ENCODE assay signal across 12 cellular contexts in the genomic region with DNA sequence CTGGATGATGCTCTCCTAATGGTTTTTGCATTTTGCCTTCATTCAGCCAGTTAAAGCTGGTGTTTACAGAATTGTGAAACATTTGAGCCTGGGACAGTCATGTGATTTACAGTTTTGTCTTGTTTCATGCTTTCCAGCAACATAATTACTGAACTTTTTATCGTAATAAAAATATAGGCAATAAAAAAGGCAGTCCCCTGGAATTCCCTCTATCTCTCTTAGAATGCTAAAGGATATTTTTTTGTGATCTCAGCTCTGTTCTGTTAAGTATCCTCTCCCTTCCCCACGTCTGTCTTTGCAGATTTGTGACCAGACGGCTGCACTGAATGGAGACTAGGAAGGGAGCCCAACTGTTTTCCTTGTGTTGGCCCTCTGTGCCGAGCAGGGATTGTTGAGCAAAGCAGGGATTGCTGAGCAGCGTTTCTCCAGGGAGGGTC.
DNase-seq lines count a peak whose midpoint lies in the region; FAIRE-seq and TF ChIP-seq lines count a peak whose summit lies in the region.
"Had no signal": no experiment of that assay in that cellular context is flagged by ENCODE, and none has a peak within 500 bp of the region (broad histone marks: within the 10 kb centered on the region; RNA-seq: fewer than 3 reads in every experiment).

No MANE protein-coding gene starts in this region.

- POLR2A ChIA-PET in Caco-2 (lab: Charles Lee) = no interaction called here

- no peak overlapping the region for H2AFZ ChIP-seq in astrocyte (ENCODE audit: low read depth, low read length)

- H3K4me2 ChIP-seq in astrocyte (ENCODE audit: low read length) = no peak overlapping the region

- H3K4me1 ChIP-seq in Caco-2 = peaks cover 82% of the 10 kb centered on the region
- no peaks in the 10 kb centered on the region for H3K4me1 ChIP-seq in astrocyte (ENCODE audit: insufficient read depth, low read length)

- peak overlapping the region; percentile 68 for H3K27ac Mint-ChIP-seq in Caco-2 (ENCODE audit: unreplicated experiment)
- H3K27ac Mint-ChIP-seq in astrocyte (ENCODE audit: unreplicated experiment) = peak overlapping the region; percentile 3
- H3K27ac Mint-ChIP-seq: activated CD8-positive, alpha-beta T cell treated with anti-CD3 and anti-CD28 coated beads, Interleukin-2, amount 10 ng/mL, durations not matched to agents 7 days and 5 days; CD4-positive, CD25-positive, alpha-beta regulatory T cell had no signal

- no peaks in the 10 kb centered on the region for H4K20me1 ChIP-seq in astrocyte (ENCODE audit: insufficient read depth, low read length)

- H3K27ac ChIP-seq in astrocyte (ENCODE audit: low read depth, low read length) = no peak overlapping the region

- intact Hi-C loops in Caco-2 (cut with micrococcal nuclease; ENCODE audit: unreplicated experiment) = loop anchor here (5.0 to 10.0 kb wide), 2 partner anchors 82 to 320 kb away; partner anchors contain the start of genes APOBEC4 and TSEN15
- intact Hi-C loops in posterior vena cava (cut with DNase I) = no loop called here

- DNase-seq in Caco-2 (peak; percentile 39 to 42), astrocyte (ENCODE audit: low read depth) (peak; percentile 14), hippocampal formation (lab: John Stamatoyannopoulos, UW) (peak; percentile 9 to 85), posterior vena cava (ENCODE audit: low spot score) (peak; percentile 82), NCI-H774 (lab: John Stamatoyannopoulos, UW) (no peak), kidney tubule cell (ENCODE audit: low spot score) (no peak), NCI-H524 (lab: John Stamatoyannopoulos, UW) (no peak)
- DNase-seq in activated CD4-positive, alpha-beta T cell treated with anti-CD3 and anti-CD28 coated beads, Interleukin-2, amount 50 U/mL, for 48 hours = no peak
- DNase-seq: activated CD8-positive, alpha-beta T cell treated with anti-CD3 and anti-CD28 coated beads, Interleukin-2, amount 10 ng/mL, durations not matched to agents 7 days and 5 days; CD4-positive, CD25-positive, alpha-beta regulatory T cell; cortex of kidney; KBM-7 had no signal

- H3K36me3 Mint-ChIP-seq in Caco-2 (ENCODE audit: insufficient read depth, unreplicated experiment) (peaks cover 13% of the 10 kb centered on the region), astrocyte (ENCODE audit: low read depth, unreplicated experiment) (no peaks in the 10 kb centered on the region)
- H3K36me3 Mint-ChIP-seq: CD4-positive, CD25-positive, alpha-beta regulatory T cell had no signal

- H3K4me3 ChIP-seq in Caco-2 (ENCODE audit: low read depth, low read length) (no peak overlapping the region), astrocyte (ENCODE audit: insufficient read depth, low read depth, low read length) (no peak overlapping the region)

- BruUV-seq in Caco-2 (replicated peaks; lab: Mats Ljungman, UMichigan) = no TSS peak

- H3K4me3 Mint-ChIP-seq in Caco-2 (ENCODE audit: unreplicated experiment) (peak overlapping the region; percentile 25), astrocyte (ENCODE audit: unreplicated experiment) (no peak overlapping the region)
- H3K4me3 Mint-ChIP-seq: activated CD8-positive, alpha-beta T cell treated with anti-CD3 and anti-CD28 coated beads, Interleukin-2, amount 10 ng/mL, durations not matched to agents 7 days and 5 days; CD4-positive, CD25-positive, alpha-beta regulatory T cell had no signal

- FAIRE-seq in astrocyte (lab: Jason Lieb, UNC) = no peak

- H3K27me3 Mint-ChIP-seq in Caco-2 (ENCODE audit: insufficient read depth, unreplicated experiment) (no peaks in the 10 kb centered on the region), astrocyte (ENCODE audit: low read depth, unreplicated experiment) (no peaks in the 10 kb centered on the region)

- H3K27me3 ChIP-seq in Caco-2 (replicated peaks; ENCODE audit: control insufficient read depth, insufficient read depth, low read length) (no peaks in the 10 kb centered on the region), astrocyte (ENCODE audit: insufficient read depth, low read length) (no peaks in the 10 kb centered on the region)

- TF ChIP-seq CTCF in Caco-2 (IDR thresholded peaks at IDR 0.05; ENCODE audit: insufficient read depth in 1 of 2, low read depth in 1 of 2, low read length in 1 of 2, severe bottlenecking in 1 of 2, unreplicated experiment in 1 of 2) (no peak), astrocyte (IDR thresholded peaks at IDR 0.05; ENCODE audit: insufficient read depth, low read depth, low read length) (no peak)

- no peaks in the 10 kb centered on the region for H3K79me2 ChIP-seq in astrocyte (ENCODE audit: insufficient read depth, low read length)

- H3K9me3 ChIP-seq in Caco-2 (no peaks in the 10 kb centered on the region), astrocyte (ENCODE audit: insufficient read depth, low read depth, low read length) (no peaks in the 10 kb centered on the region)

- H3K9ac ChIP-seq in astrocyte (ENCODE audit: low read length) = no peak overlapping the region

- H3K9me3 Mint-ChIP-seq in Caco-2 (ENCODE audit: unreplicated experiment) (no peaks in the 10 kb centered on the region), astrocyte (ENCODE audit: unreplicated experiment) (no peaks in the 10 kb centered on the region)
- H3K9me3 Mint-ChIP-seq: CD4-positive, CD25-positive, alpha-beta regulatory T cell had no signal

- H3K4me1 Mint-ChIP-seq in Caco-2 (ENCODE audit: low read depth, unreplicated experiment) (peaks cover 60% of the 10 kb centered on the region), astrocyte (ENCODE audit: low read depth, unreplicated experiment) (peaks cover 23% of the 10 kb centered on the region)
- H3K4me1 Mint-ChIP-seq: CD4-positive, CD25-positive, alpha-beta regulatory T cell had no signal

- H3K36me3 ChIP-seq in Caco-2 (ENCODE audit: control insufficient read depth, insufficient read depth, low read length) = no peaks in the 10 kb centered on the region
- H3K36me3 ChIP-seq in astrocyte (ENCODE audit: insufficient read depth, low read length) = no peaks in the 10 kb centered on the region

- CTCF ChIA-PET in Caco-2 (lab: Charles Lee) = interaction anchor here (0.7 to 1.5 kb wide), 2 partner anchors 11 to 108 kb away, joined by 3 read pairs; no protein-coding TSS in a partner anchor

Comparison
In these comparisons a context has a peak if more than half of its experiments do, and no peak if none do; other contexts are left out.
1. DNase-seq: peak in Caco-2 (2 of 2), astrocyte (single experiment), hippocampal formation (2 of 2) and posterior vena cava (single experiment); none in NCI-H774 (single experiment), kidney tubule cell (single experiment), NCI-H524 (0 of 2) and activated CD4-positive, alpha-beta T cell treated with anti-CD3 and anti-CD28 coated beads, Interleukin-2, amount 50 U/mL, for 48 hours (0 of 2).